1 cellular context compared by ENCODE assay signal in the genomic region with DNA sequence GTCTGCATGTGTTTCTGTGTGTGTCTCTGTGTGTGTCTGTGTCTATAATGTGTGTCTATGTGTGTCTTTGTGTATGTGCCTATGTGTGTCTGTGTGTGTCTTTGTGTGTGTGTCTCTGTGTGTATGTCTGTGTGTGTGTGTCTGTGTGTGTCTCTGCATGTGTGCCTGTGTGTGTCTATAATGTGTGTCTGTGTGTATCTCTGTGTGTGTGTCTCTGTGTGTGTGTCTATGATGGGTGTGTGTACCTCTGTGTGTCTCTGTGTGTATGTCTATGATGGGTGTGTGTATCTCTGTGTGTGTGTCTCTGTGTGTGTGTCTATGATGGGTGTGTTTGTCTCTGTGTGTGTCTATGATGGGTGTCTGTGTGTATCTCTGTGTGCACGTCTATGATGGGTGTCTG.
A peak's percentile ranks its signal among the peaks of the same experiment; 100 is the strongest.
TF ChIP-seq lines count a peak whose summit lies in the region.

No MANE protein-coding gene starts in this region.

TF ChIP-seq in HepG2, 621 proteins besides CTCF, POLR2A, EP300 and RAD21 (continued from another document):
- TF ChIP-seq, protein P1, sequence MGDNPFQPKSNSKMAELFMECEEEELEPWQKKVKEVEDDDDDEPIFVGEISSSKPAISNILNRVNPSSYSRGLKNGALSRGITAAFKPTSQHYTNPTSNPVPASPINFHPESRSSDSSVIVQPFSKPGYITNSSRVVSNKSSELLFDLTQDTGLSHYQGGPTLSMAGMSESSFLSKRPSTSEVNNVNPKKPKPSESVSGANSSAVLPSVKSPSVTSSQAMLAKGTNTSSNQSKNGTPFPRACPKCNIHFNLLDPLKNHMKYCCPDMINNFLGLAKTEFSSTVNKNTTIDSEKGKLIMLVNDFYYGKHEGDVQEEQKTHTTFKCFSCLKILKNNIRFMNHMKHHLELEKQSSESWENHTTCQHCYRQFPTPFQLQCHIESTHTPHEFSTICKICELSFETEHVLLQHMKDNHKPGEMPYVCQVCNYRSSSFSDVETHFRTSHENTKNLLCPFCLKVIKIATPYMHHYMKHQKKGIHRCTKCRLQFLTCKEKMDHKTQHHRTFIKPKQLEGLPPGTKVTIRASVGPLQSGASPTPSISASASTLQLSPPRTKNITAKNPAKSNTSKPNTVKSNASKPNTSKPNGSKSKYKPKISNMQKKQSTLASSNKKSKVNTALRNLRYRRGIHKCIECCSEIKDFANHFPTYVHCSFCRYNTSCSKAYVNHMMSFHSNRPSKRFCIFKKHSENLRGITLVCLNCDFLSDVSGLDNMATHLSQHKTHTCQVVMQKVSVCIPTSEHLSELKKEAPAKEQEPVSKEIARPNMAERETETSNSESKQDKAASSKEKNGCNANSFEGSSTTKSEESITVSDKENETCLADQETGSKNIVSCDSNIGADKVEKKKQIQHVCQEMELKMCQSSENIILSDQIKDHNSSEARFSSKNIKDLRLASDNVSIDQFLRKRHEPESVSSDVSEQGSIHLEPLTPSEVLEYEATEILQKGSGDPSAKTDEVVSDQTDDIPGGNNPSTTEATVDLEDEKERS (CRISPR knock-in tag; IDR thresholded peaks at IDR 0.05) = no peak
- TF ChIP-seq, protein P2, sequence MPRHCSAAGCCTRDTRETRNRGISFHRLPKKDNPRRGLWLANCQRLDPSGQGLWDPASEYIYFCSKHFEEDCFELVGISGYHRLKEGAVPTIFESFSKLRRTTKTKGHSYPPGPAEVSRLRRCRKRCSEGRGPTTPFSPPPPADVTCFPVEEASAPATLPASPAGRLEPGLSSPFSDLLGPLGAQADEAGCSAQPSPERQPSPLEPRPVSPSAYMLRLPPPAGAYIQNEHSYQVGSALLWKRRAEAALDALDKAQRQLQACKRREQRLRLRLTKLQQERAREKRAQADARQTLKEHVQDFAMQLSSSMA (CRISPR knock-in tag; IDR thresholded peaks at IDR 0.05) = no peak; the same call in 1 of the 2 replicates
- TF ChIP-seq ZNF776 (CRISPR knock-in tag; IDR thresholded peaks at IDR 0.05) (no peak), MIXL1 (CRISPR knock-in tag; IDR thresholded peaks at IDR 0.05) (no peak), ZNF614 (CRISPR knock-in tag; IDR thresholded peaks at IDR 0.05; ENCODE audit: borderline replicate concordance) (no peak), RFXAP (CRISPR knock-in tag; IDR thresholded peaks at IDR 0.05; ENCODE audit: borderline replicate concordance) (no peak), ZNF207 (IDR thresholded peaks at IDR 0.05; ENCODE audit: borderline replicate concordance) (0 out of 2 replicates have a peak, but pooled peaks have one; percentile 11), IKZF1 (IDR thresholded peaks at IDR 0.05) (0 out of 2 replicates have a peak, but pooled peaks have one; percentile 59), ZNF619 (CRISPR knock-in tag; IDR thresholded peaks at IDR 0.05) (no peak), ZKSCAN5 (CRISPR knock-in tag; IDR thresholded peaks at IDR 0.05) (no peak), RFX5 (IDR thresholded peaks at IDR 0.05; ENCODE audit: low read depth, low read length) (peak; percentile 7; the same call in 1 of the 2 replicates), ZNF263 (CRISPR knock-in tag; IDR thresholded peaks at IDR 0.05) (no peak), MLLT10 (CRISPR knock-in tag; IDR thresholded peaks at IDR 0.05) (no peak)
- TF ChIP-seq, protein P3, sequence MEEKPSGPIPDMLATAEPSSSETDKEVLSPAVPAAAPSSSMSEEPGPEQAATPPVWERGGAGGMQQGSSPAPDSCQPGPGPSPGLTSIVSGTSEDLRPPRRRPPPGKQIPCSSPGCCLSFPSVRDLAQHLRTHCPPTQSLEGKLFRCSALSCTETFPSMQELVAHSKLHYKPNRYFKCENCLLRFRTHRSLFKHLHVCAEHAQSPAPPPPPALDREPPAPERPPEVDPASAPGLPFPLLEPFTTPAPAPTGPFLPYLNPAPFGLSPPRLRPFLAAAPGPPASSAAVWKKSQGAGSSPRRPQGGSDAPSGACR (CRISPR knock-in tag; IDR thresholded peaks at IDR 0.05) = no peak
